8 cellular contexts compared by ENCODE assay signal in the genomic region with DNA sequence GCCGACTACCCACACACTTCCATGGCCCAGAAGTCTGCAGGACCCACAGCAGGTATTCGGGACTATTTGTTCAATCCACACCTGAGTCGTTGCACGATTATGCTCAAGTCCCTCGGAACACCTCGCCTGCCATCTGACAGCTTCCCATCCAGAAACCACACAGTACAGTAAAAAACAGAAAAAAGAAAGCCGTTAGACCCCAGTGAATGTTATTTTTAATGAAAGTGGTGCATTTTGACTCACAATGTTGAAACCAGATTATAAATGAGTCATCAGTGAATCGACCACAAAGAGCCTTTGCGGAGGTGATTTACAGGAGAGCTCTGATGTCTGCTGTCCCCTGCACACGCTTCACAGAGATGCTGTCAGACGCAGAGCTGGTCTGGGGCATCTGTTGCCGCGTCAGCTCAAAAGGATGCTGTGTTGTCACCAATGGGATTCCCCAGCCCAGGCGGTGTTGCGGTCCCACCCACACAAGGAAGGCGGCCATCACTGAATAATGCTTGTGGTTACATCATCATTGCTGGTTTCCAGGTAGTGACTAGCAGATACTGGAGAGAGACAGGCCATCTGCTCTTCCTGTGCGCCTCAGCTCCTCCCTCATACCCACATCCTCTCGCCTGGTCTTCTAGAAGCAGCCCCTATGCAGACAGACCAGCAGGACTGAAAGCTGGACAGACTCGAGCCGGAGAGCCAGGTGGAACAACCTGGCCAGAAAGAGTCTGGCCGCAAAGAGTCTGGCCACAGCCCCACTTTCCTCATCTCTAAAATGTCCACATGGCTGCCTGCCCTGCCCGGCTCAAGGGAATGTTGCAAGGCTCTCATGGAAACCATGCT.
DNase-seq lines count a peak whose midpoint lies in the region; ATAC-seq and TF ChIP-seq lines count a peak whose summit lies in the region.

No MANE protein-coding gene starts in this region.

- peaks cover 2 to 15% of the 10 kb centered on the region in 2 donors for H3K36me3 Mint-ChIP-seq in CD14-positive monocyte

- H3K27ac Mint-ChIP-seq in CD14-positive monocyte: peak overlapping the region; percentile 94 to 98 (median 96)

- peak overlapping the region; percentile 46 for H3K27ac ChIP-seq in angular gyrus (ENCODE audit: low read depth, low read length)

- peaks cover 60% of the 10 kb centered on the region for H3K4me1 Mint-ChIP-seq in CD14-positive monocyte

- intact Hi-C loops in CD14-positive monocyte (cut with micrococcal nuclease): loop anchor here (2.0 to 5.0 kb wide), 3 partner anchors 31 to 70 kb away; no protein-coding TSS in a partner anchor

- H3K9me3 Mint-ChIP-seq in CD14-positive monocyte: peaks cover 0 to 3% (median 3%) of the 10 kb centered on the region in 7 donors

- DNase-seq in CD14-positive monocyte (ENCODE audit: low spot score): peak; percentile 99
- peak; percentile 70 to 100 (median 90) for DNase-seq in T-helper 2 cell
- DNase-seq in kidney glomerular epithelial cell (lab: John Stamatoyannopoulos, UW): peak; percentile 95
- peak; percentile 73 to 94 (median 88) for DNase-seq in stimulated activated CD4-positive, alpha-beta T cell treated with anti-CD3 and anti-CD28 coated beads, TNF-alpha, amount 100 ng/mL, for 1 hour (ENCODE audit: low read depth in 3 of 3, low spot score in 1 of 3)
- DNase-seq in NCI-H1092 (lab: John Stamatoyannopoulos, UW): no peak

- peak overlapping the region; percentile 62 to 81 for H3K4me3 Mint-ChIP-seq in CD14-positive monocyte

- H3K27me3 Mint-ChIP-seq in CD14-positive monocyte (ENCODE audit: low read depth in 3 of 3): peaks cover 0 to 2% (median 0%) of the 10 kb centered on the region in 3 donors

- TF ChIP-seq CTCF in CD14-positive monocyte (IDR thresholded peaks at IDR 0.05): no peak

- peak; percentile 70 for ATAC-seq in GM19438 (IDR thresholded peaks at IDR 0.05; ENCODE audit: low read depth, unreplicated experiment)
- peak; percentile 56 for ATAC-seq in HG03558 (IDR thresholded peaks at IDR 0.05; ENCODE audit: extremely low read depth, unreplicated experiment)
